Comparison of ENCODE assay signal across 18 cellular contexts in genomic region chr20:4936851-4937412, GRCh38.
DNase-seq lines count a peak whose midpoint lies in the region; ATAC-seq, FAIRE-seq and TF ChIP-seq lines count a peak whose summit lies in the region.
"Had no signal": no experiment of that assay in that cellular context is flagged by ENCODE, and none has a peak within 500 bp of the region (broad histone marks: within the 10 kb centered on the region; RNA-seq: fewer than 3 reads in every experiment).

No MANE protein-coding gene starts in this region.

- no peak overlapping the region for H3K14ac ChIP-seq in H9 (ENCODE audit: insufficient read depth, low read length)

- no peak overlapping the region for H3K23ac ChIP-seq in H9 (ENCODE audit: insufficient read length, low read depth, low read length)

- H3K27me3 ChIP-seq in H9 (ENCODE audit: insufficient read depth, low read length) (no peaks in the 10 kb centered on the region), MG63 (no peaks in the 10 kb centered on the region), heart left ventricle (no peaks in the 10 kb centered on the region)

- no peak for TF ChIP-seq CTCF in A549 (IDR thresholded peaks at IDR 0.05)
- TF ChIP-seq CTCF in H9 (conservative IDR thresholded peaks at IDR 0.05), result no peak
- no peak for TF ChIP-seq CTCF in heart left ventricle (IDR thresholded peaks at IDR 0.05)

- no peak for TF ChIP-seq EP300 in A549 (IDR thresholded peaks at IDR 0.05)

- DNase-seq in A549 (ENCODE audit: low read depth in 1 of 2, low spot score in 1 of 2) (no peak), H9 (no peak), memory B cell (ENCODE audit: low spot score in 2 of 2) (no peak), ecto neural progenitor cell (ENCODE audit: low spot score) (no peak), MG63 (no peak), NOMO-1 (lab: John Stamatoyannopoulos, UW; ENCODE audit: unreplicated experiment in 2 of 2) (no peak), heart left ventricle (no peak)
- DNase-seq: H7, Karpas-422, MM.1S, NCI-H1694 treated with DMSO at 0.1 percent for 48 hours, NCI-H226, NCI-H524 treated with DMSO at 0.1 percent for 48 hours had no signal

- no peak overlapping the region for H2AK5ac ChIP-seq in H9 (ENCODE audit: insufficient read length, low read length)

- POLR2A ChIA-PET in A549 (lab: Yijun Ruan, JAX), result no interaction called here

- no peaks in the 10 kb centered on the region for H3K79me2 ChIP-seq in H9 (ENCODE audit: insufficient read depth, low read length)

- no peak overlapping the region for H4K91ac ChIP-seq in H9 (ENCODE audit: insufficient read length, low read depth, low read length)

- no peak for TF ChIP-seq POLR2A in A549 (IDR thresholded peaks at IDR 0.05; ENCODE audit: low read length)
- TF ChIP-seq POLR2A in heart left ventricle (IDR thresholded peaks at IDR 0.05), result no peak

- no peak for FAIRE-seq in A549 (lab: Jason Lieb, UNC)
- FAIRE-seq: G401.6 had no signal

- peaks cover 2% of the 10 kb centered on the region; the same call in 1 of the 3 replicates for H3K4me1 ChIP-seq in A549
- peaks cover 8% of the 10 kb centered on the region; the same call in 1 of the 2 replicates for H3K4me1 ChIP-seq in H9 (ENCODE audit: insufficient read depth, low read length)
- H3K4me1 ChIP-seq in heart left ventricle, result peaks cover 0 to 5% (median 0%) of the 10 kb centered on the region in 12 donors

- H2BK12ac ChIP-seq in H9 (ENCODE audit: insufficient read length, low read depth, low read length), result no peak overlapping the region

- no peak overlapping the region for H2BK5ac ChIP-seq in H9 (ENCODE audit: insufficient read length, low read length)

- no peak for TF ChIP-seq RAD21 in A549 (conservative IDR thresholded peaks at IDR 0.05 in 1 of 2, IDR thresholded peaks at IDR 0.05 in 1 of 2)

- H3K4me2 ChIP-seq in A549, result no peak overlapping the region
- no peak overlapping the region for H3K4me2 ChIP-seq in H9 (ENCODE audit: insufficient read depth, insufficient read length, low read length)

- H4K5ac ChIP-seq in H9 (ENCODE audit: insufficient read length, low read depth, low read length), result no peak overlapping the region

- no peaks in the 10 kb centered on the region for H3K23me2 ChIP-seq in H9 (ENCODE audit: insufficient read length, low read depth, low read length, poor library complexity, severe bottlenecking)

- H4K8ac ChIP-seq in H9 (replicated peaks; ENCODE audit: insufficient read length, low read depth, low read length), result no peak overlapping the region

- H3K27me3 Mint-ChIP-seq in H9 (ENCODE audit: low read depth) (no peaks in the 10 kb centered on the region; the same call in 1 of the 2 replicates), memory B cell (no peaks in the 10 kb centered on the region)
- no peaks in the 10 kb centered on the region for H3K27me3 Mint-ChIP-seq in dendritic cell treated with granulocyte-macrophage colony-stimulating factor and Interleukin-4, amounts not matched to agents 40 ng/mL and 50 ng/mL, for 4 days
- H3K27me3 Mint-ChIP-seq: IgD-negative memory B cell had no signal

- H2BK20ac ChIP-seq in H9 (ENCODE audit: low read depth, low read length, poor library complexity, severe bottlenecking), result no peak overlapping the region

- CTCF ChIA-PET in A549 (lab: Yijun Ruan, JAX), result interaction anchor here (1.0 to 1.6 kb wide), 7 partner anchors 11 to 196 kb away, joined by 3 to 6 read pairs (median 6); no protein-coding TSS in a partner anchor

- WGBS in A549 (ENCODE audit: missing lambda C conversion rate), result 88% methylated on average over 12 of the region's 12 CpGs
- no CpG with 5 or more reads among the region's 12 CpGs for WGBS in H9 (ENCODE audit: extremely low coverage, insufficient read length, low lambda C conversion rate)
- WGBS in heart left ventricle, 4 donors, result 87 to 89% (median 88%) methylated on average over 12 of the region's 12 CpGs

- intact Hi-C loops in dendritic cell treated with granulocyte-macrophage colony-stimulating factor and Interleukin-4, amounts not matched to agents 40 ng/mL and 50 ng/mL, for 4 days (cut with micrococcal nuclease), result no loop called here
- intact Hi-C loops in heart left ventricle (cut with DNase I), result no loop called here

- H3K4me3 Mint-ChIP-seq in H9 (no peak overlapping the region), memory B cell (no peak overlapping the region)
- no peak overlapping the region for H3K4me3 Mint-ChIP-seq in dendritic cell treated with granulocyte-macrophage colony-stimulating factor and Interleukin-4, amounts not matched to agents 40 ng/mL and 50 ng/mL, for 4 days
- H3K4me3 Mint-ChIP-seq: CD14-positive monocyte, IgD-negative memory B cell had no signal

- no peaks in the 10 kb centered on the region; a peak in 2 of 7 replicates for H3K36me3 Mint-ChIP-seq in H9 (ENCODE audit: insufficient read depth in 1 of 3, low read depth in 3 of 3)
- peaks cover 31% of the 10 kb centered on the region for H3K36me3 Mint-ChIP-seq in dendritic cell treated with granulocyte-macrophage colony-stimulating factor and Interleukin-4, amounts not matched to agents 40 ng/mL and 50 ng/mL, for 4 days (ENCODE audit: low read depth)
- peaks cover 20% of the 10 kb centered on the region for H3K36me3 Mint-ChIP-seq in memory B cell

- peak overlapping the region in 2 of 3 experiments; percentile 3 to 11; a peak in 1 of 7 replicates for H3K27ac Mint-ChIP-seq in H9
- H3K27ac Mint-ChIP-seq in dendritic cell treated with granulocyte-macrophage colony-stimulating factor and Interleukin-4, amounts not matched to agents 40 ng/mL and 50 ng/mL, for 4 days, result peak overlapping the region; percentile 39
- H3K27ac Mint-ChIP-seq in memory B cell, result peak overlapping the region; percentile 2

- no peak overlapping the region for H3K18ac ChIP-seq in H9 (ENCODE audit: insufficient read length, low read depth, low read length)

- H3T11ph ChIP-seq in H9 (ENCODE audit: low read length), result no peak overlapping the region

- H3K56ac ChIP-seq in H9 (ENCODE audit: insufficient read length, low read depth, low read length), result no peak overlapping the region

- H3K4ac ChIP-seq in H9 (ENCODE audit: low read depth, low read length), result no peak overlapping the region

- no peak overlapping the region for H3K9ac ChIP-seq in H9 (ENCODE audit: extremely low read depth, insufficient read length, low read length)

- no peak overlapping the region for H3K27ac ChIP-seq in A549
- H3K27ac ChIP-seq in H9 (ENCODE audit: insufficient read length, low read depth, low read length), result no peak overlapping the region
- no peak overlapping the region for H3K27ac ChIP-seq in heart left ventricle
- H3K27ac ChIP-seq: HL-60 had no signal

- H3K9me3 ChIP-seq in A549 (no peaks in the 10 kb centered on the region), H9 (ENCODE audit: control insufficient read depth, low read depth, low read length) (no peaks in the 10 kb centered on the region), MG63 (no peaks in the 10 kb centered on the region), heart left ventricle (no peaks in the 10 kb centered on the region)

- H3K36me3 ChIP-seq in MG63 (no peaks in the 10 kb centered on the region), heart left ventricle (peaks cover 0 to 19% (median 5%) of the 10 kb centered on the region in 9 donors)

- no peak overlapping the region for H2BK15ac ChIP-seq in H9 (ENCODE audit: low read depth, low read length)

- H3K9me3 Mint-ChIP-seq in H9 (no peaks in the 10 kb centered on the region), memory B cell (no peaks in the 10 kb centered on the region)
- no peaks in the 10 kb centered on the region for H3K9me3 Mint-ChIP-seq in dendritic cell treated with granulocyte-macrophage colony-stimulating factor and Interleukin-4, amounts not matched to agents 40 ng/mL and 50 ng/mL, for 4 days
- H3K9me3 Mint-ChIP-seq: IgD-negative memory B cell had no signal

- H2BK120ac ChIP-seq in H9 (ENCODE audit: low read depth, low read length, poor library complexity, severe bottlenecking), result no peak overlapping the region

- no peaks in the 10 kb centered on the region for H3K79me1 ChIP-seq in H9 (ENCODE audit: insufficient read depth, low read depth, low read length, poor library complexity, severe bottlenecking)

- H2AFZ ChIP-seq in H9 (ENCODE audit: low read length), result no peak overlapping the region

- no peaks in the 10 kb centered on the region for H4K20me1 ChIP-seq in H9 (ENCODE audit: control insufficient read depth, insufficient read depth, insufficient read length)

- ATAC-seq in A549 (peak; percentile 24; a peak in 3 of 6 replicates), memory B cell (ENCODE audit: low read depth) (no peak), heart left ventricle (no peak)

- H3K4me3 ChIP-seq in A549 (no peak overlapping the region), MG63 (no peak overlapping the region), heart left ventricle (no peak overlapping the region)

- H3K4me1 Mint-ChIP-seq in H9, result peaks cover 21% of the 10 kb centered on the region in 2 experiments
- peaks cover 10% of the 10 kb centered on the region for H3K4me1 Mint-ChIP-seq in dendritic cell treated with granulocyte-macrophage colony-stimulating factor and Interleukin-4, amounts not matched to agents 40 ng/mL and 50 ng/mL, for 4 days (ENCODE audit: low read depth)
- H3K4me1 Mint-ChIP-seq in memory B cell, result peaks cover 22% of the 10 kb centered on the region

TF ChIP-seq in A549, 52 proteins besides CTCF, POLR2A, EP300 and RAD21 (continues in another document):
- no peak for TF ChIP-seq TFCP2L1 (CRISPR knock-in tag; IDR thresholded peaks at IDR 0.05)
- TF ChIP-seq USF2 (IDR thresholded peaks at IDR 0.05), result no peak
- no peak for TF ChIP-seq ATOH8 (CRISPR knock-in tag; IDR thresholded peaks at IDR 0.05; ENCODE audit: low read depth)
- TF ChIP-seq KDM5A (IDR thresholded peaks at IDR 0.05), result no peak
- no peak for TF ChIP-seq NR3C1 (IDR thresholded peaks at IDR 0.05)
- no peak for TF ChIP-seq RNF2 (IDR thresholded peaks at IDR 0.05; ENCODE audit: borderline replicate concordance, low read depth)
- TF ChIP-seq MAZ (IDR thresholded peaks at IDR 0.05; ENCODE audit: borderline replicate concordance, low read depth, low read length), result no peak
- TF ChIP-seq HDAC2 (IDR thresholded peaks at IDR 0.05), result no peak
- no peak for TF ChIP-seq TP53 (CRISPR knock-in tag; IDR thresholded peaks at IDR 0.05)
- no peak for TF ChIP-seq JUN (IDR thresholded peaks at IDR 0.05)
- TF ChIP-seq ESRRA (IDR thresholded peaks at IDR 0.05; ENCODE audit: borderline replicate concordance, low read length), result no peak

Comparison
In these comparisons a context has a peak if more than half of its experiments do, and no peak if none do; other contexts are left out.
1. ATAC-seq: peak in A549 (2 of 2); none in memory B cell (single experiment) and heart left ventricle (0 of 4).
2. Peak in every context shown above with its lines, with median percentiles within 50 percentile points of each other: H3K27ac Mint-ChIP-seq.